18 cellular contexts compared by ENCODE assay signal in the genomic region with DNA sequence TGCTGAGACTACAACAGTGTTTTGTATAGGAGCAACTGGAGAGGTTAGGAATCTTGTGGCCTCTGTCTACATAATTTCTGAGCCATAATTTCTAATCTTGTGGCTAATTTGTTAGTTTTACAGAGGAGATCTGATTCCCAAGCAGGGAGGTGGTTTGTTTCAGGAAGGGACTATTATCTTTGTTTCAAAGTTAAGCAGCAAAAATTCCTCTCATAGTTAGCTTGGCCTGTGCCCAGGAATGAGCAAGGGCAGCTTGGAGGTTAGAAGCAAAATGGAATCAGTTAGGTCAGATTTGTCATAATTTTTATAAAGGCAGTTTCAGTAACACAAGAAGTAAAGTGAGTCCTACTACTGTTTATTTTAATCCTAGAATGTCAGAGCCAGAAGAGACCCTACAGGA. TPM values are rescaled to one million over a fixed set of nuclear protein-coding genes. Genes with fewer than 3 reads are reported as not detected.
"Had no signal": no experiment of that assay in that cellular context is flagged by ENCODE, and none has a peak within 500 bp of the region (broad histone marks: within the 10 kb centered on the region; RNA-seq: fewer than 3 reads in every experiment).

No MANE protein-coding gene starts in this region.

- H3K36me3 ChIP-seq: breast epithelium, left lung, ovary, thoracic aorta had no signal

- H3K27ac ChIP-seq: breast epithelium, left lung, ovary, thoracic aorta had no signal

- H3K36me3 Mint-ChIP-seq: memory B cell; natural killer cell treated with Interleukin-12 subunit alpha and Interleukin-12 subunit beta and Interleukin-15 and Interleukin-18, amount 100 ng/mL, for 72 hours had no signal

- H3K9me3 Mint-ChIP-seq: activated naive CD4-positive, alpha-beta T cell treated with anti-CD3 and anti-CD28 coated beads, Interleukin-2, amount 50 U/mL, for 72 hours; memory B cell; natural killer cell treated with Interleukin-12 subunit alpha and Interleukin-12 subunit beta and Interleukin-15 and Interleukin-18, amount 100 ng/mL, for 72 hours; stimulated activated naive CD8-positive, alpha-beta T cell treated with anti-CD3 and anti-CD28 coated beads, Interleukin-15, Interleukin-2, amounts not matched to agents 100 ng/mL and 50 ng/mL, for 24 hours had no signal

- ATAC-seq: activated CD4-positive, CD25-positive, alpha-beta regulatory T cell treated with anti-CD3 and anti-CD28 coated beads, Interleukin-2, amount 50 U/mL, for 24 hours; activated naive CD4-positive, alpha-beta T cell treated with anti-CD3 and anti-CD28 coated beads, Interleukin-2, amount 50 U/mL, for 72 hours; left lung; natural killer cell treated with Interleukin-12 subunit alpha and Interleukin-12 subunit beta and Interleukin-15 and Interleukin-18, amount 100 ng/mL, for 72 hours had no signal

- H3K4me3 ChIP-seq: breast epithelium, left lung, ovary, thoracic aorta had no signal

- H3K27me3 Mint-ChIP-seq: natural killer cell treated with Interleukin-12 subunit alpha and Interleukin-12 subunit beta and Interleukin-15 and Interleukin-18, amount 100 ng/mL, for 72 hours had no signal

- DNase-seq: activated effector memory CD4-positive, alpha-beta T cell treated with anti-CD3 and anti-CD28 coated beads, Interleukin-2, amount 50 U/mL, for 16 hours; activated T-cell treated with anti-CD3 and anti-CD28 coated beads, Interleukin-2, amount 50 U/mL, for 1 hour; amygdala; effector CD8-positive, alpha-beta T cell; left lung; stimulated activated CD4-positive, alpha-beta T cell treated with anti-CD3 and anti-CD28 coated beads, Interleukin-15, amount 100 ng/mL, for 24 hours; stimulated activated CD4-positive, alpha-beta T cell treated with anti-CD3 and anti-CD28 coated beads, Interleukin-4, amount 100 ng/mL, for 24 hours had no signal

- H3K4me3 Mint-ChIP-seq: memory B cell; natural killer cell treated with Interleukin-12 subunit alpha and Interleukin-12 subunit beta and Interleukin-15 and Interleukin-18, amount 100 ng/mL, for 72 hours; stimulated activated naive CD8-positive, alpha-beta T cell treated with anti-CD3 and anti-CD28 coated beads, Interleukin-15, Interleukin-2, amounts not matched to agents 100 ng/mL and 50 ng/mL, for 24 hours had no signal

- H3K9me3 ChIP-seq: breast epithelium, left lung, ovary, thoracic aorta had no signal

- H3K27ac Mint-ChIP-seq: activated naive CD4-positive, alpha-beta T cell treated with anti-CD3 and anti-CD28 coated beads, Interleukin-2, amount 50 U/mL, for 72 hours; memory B cell; natural killer cell treated with Interleukin-12 subunit alpha and Interleukin-12 subunit beta and Interleukin-15 and Interleukin-18, amount 100 ng/mL, for 72 hours; stimulated activated naive CD8-positive, alpha-beta T cell treated with anti-CD3 and anti-CD28 coated beads, Interleukin-15, Interleukin-2, amounts not matched to agents 100 ng/mL and 50 ng/mL, for 24 hours had no signal

RNA-seq across cellular contexts. Expression of gene RDM1, which starts 2.0 kb away (rescaled TPM):
- total RNA-seq: breast epithelium, ovary, thoracic aorta had no signal

RNA-seq across cellular contexts. Expression of gene LYZL6, which starts 10.9 kb away (rescaled TPM):
- total RNA-seq: activated naive CD4-positive, alpha-beta T cell treated with anti-CD3 and anti-CD28 coated beads, Interleukin-2, amount 50 U/mL, for 72 hours; breast epithelium; fibroblast of lung; left lung; natural killer cell treated with Interleukin-12 subunit alpha and Interleukin-12 subunit beta and Interleukin-15 and Interleukin-18, amount 100 ng/mL, for 72 hours; ovary; renal cortical epithelial cell; thoracic aorta; ureter had no signal

RNA-seq across cellular contexts. Expression of gene CCL16, which starts 48.7 kb away (rescaled TPM):
- total RNA-seq: activated naive CD4-positive, alpha-beta T cell treated with anti-CD3 and anti-CD28 coated beads, Interleukin-2, amount 50 U/mL, for 72 hours; fibroblast of lung; left lung; natural killer cell treated with Interleukin-12 subunit alpha and Interleukin-12 subunit beta and Interleukin-15 and Interleukin-18, amount 100 ng/mL, for 72 hours; renal cortical epithelial cell; thoracic aorta had no signal

RNA-seq across cellular contexts. Expression of gene CCL5, which starts 52.4 kb away (rescaled TPM):
- total RNA-seq: fibroblast of lung, renal cortical epithelial cell had no signal

RNA-seq across cellular contexts. Expression of gene CCL14, which starts 54.0 kb away (rescaled TPM):
- total RNA-seq: activated naive CD4-positive, alpha-beta T cell treated with anti-CD3 and anti-CD28 coated beads, Interleukin-2, amount 50 U/mL, for 72 hours; fibroblast of lung; natural killer cell treated with Interleukin-12 subunit alpha and Interleukin-12 subunit beta and Interleukin-15 and Interleukin-18, amount 100 ng/mL, for 72 hours; renal cortical epithelial cell had no signal
